ENCODE assay signal across 15 cellular contexts in the genomic region with DNA sequence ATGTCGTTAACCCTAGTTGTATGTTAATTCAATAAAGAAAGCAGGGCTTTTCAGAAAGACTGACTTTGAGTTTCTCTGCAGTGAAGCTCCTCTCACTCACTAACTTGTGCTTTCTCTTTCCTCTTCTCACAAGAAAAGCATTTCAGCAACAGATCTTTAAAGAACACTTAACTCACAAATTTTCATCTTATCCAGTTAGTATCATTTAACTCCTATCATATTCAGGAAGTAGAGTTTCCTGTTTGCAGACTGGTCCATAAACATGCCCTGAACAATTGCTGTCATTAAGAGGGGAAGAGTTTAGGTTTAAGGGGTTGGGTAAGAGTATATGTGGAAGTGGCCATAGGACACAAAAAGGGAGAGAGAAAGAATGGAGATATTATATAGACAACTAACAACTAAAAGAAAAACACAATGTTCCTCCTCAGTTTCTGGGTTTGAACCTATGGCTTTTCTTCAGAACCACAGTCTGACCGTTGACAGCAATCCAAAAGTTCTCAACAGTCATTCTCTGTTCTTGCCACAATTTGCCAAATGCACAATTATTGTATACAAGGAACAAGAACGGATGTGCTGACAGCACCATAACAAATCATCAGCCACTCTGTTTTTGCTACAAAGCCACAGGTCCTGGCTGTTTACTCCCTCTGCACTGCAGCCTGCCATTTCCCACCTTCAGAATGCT.
DNase-seq lines count a peak whose midpoint lies in the region; ATAC-seq and TF ChIP-seq lines count a peak whose summit lies in the region.
"Had no signal": no experiment of that assay in that cellular context is flagged by ENCODE, and none has a peak within 500 bp of the region (broad histone marks: within the 10 kb centered on the region; RNA-seq: fewer than 3 reads in every experiment).

No MANE protein-coding gene starts in this region.

- peak overlapping the region; percentile 36 to 84 for H4K8ac ChIP-seq in IMR-90 (ENCODE audit: low read depth in 2 of 2, low read length in 2 of 2)

- peak overlapping the region; percentile 84 for H2BK20ac ChIP-seq in IMR-90 (ENCODE audit: low read depth, low read length)

- H4K5ac ChIP-seq in IMR-90 (ENCODE audit: low read depth, low read length), result peak overlapping the region; percentile 76; the same call in 1 of the 2 replicates

- H3K4me2 ChIP-seq in IMR-90 (ENCODE audit: low read depth, low read length), result peak overlapping the region; percentile 1; the same call in 1 of the 2 replicates

- peak overlapping the region; percentile 89 for H2AK5ac ChIP-seq in IMR-90 (ENCODE audit: low read depth, low read length)

- H2AFZ ChIP-seq in IMR-90 (replicated peaks; ENCODE audit: low read length, poor library complexity), result no peak overlapping the region

- CTCF ChIA-PET in A673 (lab: Charles Lee) (interaction anchor here (0.6 kb wide), 1 partner anchor 31 kb away, joined by 6 read pairs; no protein-coding TSS in a partner anchor), IMR-90 (lab: Yijun Ruan, JAX) (interaction anchor here (0.8 to 3.2 kb wide), 5 partner anchors 20 to 114 kb away, joined by 3 to 39 read pairs (median 11); partner anchors contain the start of gene CHAC1)

- H2BK120ac ChIP-seq in IMR-90 (ENCODE audit: low read depth, low read length), result peak overlapping the region; percentile 88

- H2BK5ac ChIP-seq in IMR-90 (ENCODE audit: low read depth, low read length, poor library complexity, severe bottlenecking), result peak overlapping the region; percentile 77

- no peaks in the 10 kb centered on the region for H3K27me3 ChIP-seq in A673 (replicated peaks; ENCODE audit: insufficient read depth, low read depth, low read length, poor library complexity)
- H3K27me3 ChIP-seq in IMR-90 (ENCODE audit: control insufficient read depth, insufficient read depth, low read length), result no peaks in the 10 kb centered on the region

- dilution Hi-C loops in IMR-90 (cut with HindIII; ENCODE audit: low sequenced_read_pairs, unreplicated experiment), result no loop called here

- intact Hi-C loops in A673 (cut with micrococcal nuclease; ENCODE audit: unreplicated experiment) (loop anchor here (5.0 kb wide), 1 partner anchor 165 kb away; no protein-coding TSS in a partner anchor), IMR-90 (cut with micrococcal nuclease) (loop anchor here (5.0 kb wide), 1 partner anchor 65 kb away; the partner anchor contains the start of gene CHAC1)

- no TSS peak for BruUV-seq in A673 (replicated peaks; lab: Mats Ljungman, UMichigan)
- no TSS peak for BruUV-seq in IMR-90 (replicated peaks; lab: Mats Ljungman, UMichigan)

- peak overlapping the region; percentile 52 for H3K56ac ChIP-seq in IMR-90 (ENCODE audit: extremely low read depth, insufficient read depth, low read length)

- TF ChIP-seq CTCF in A673 (conservative IDR thresholded peaks at IDR 0.05; ENCODE audit: low read depth, low read length) (no peak), IMR-90 (conservative IDR thresholded peaks at IDR 0.05; ENCODE audit: low read depth, low read length) (no peak)

- peak overlapping the region; percentile 54; the same call in 1 of the 2 replicates for H3K18ac ChIP-seq in IMR-90 (ENCODE audit: low read depth, low read length)

- H3K27ac ChIP-seq in A673 (ENCODE audit: low read depth, low read length, poor library complexity, severe bottlenecking) (peak overlapping the region; percentile 48), IMR-90 (ENCODE audit: insufficient read depth, low read length) (peak overlapping the region; percentile 62), angular gyrus (ENCODE audit: low read depth, low read length) (peak overlapping the region; percentile 41)
- H3K27ac ChIP-seq: C4-2B had no signal

- peak overlapping the region; percentile 90 for H3K4ac ChIP-seq in IMR-90 (ENCODE audit: low read depth, low read length)

- no peak for TF ChIP-seq RAD21 in IMR-90 (IDR thresholded peaks at IDR 0.05; ENCODE audit: low read length)

- TF ChIP-seq POLR2A in IMR-90 (IDR thresholded peaks at IDR 0.05; ENCODE audit: low read depth, low read length), result no peak

- H3K9ac ChIP-seq in IMR-90 (ENCODE audit: low read depth, low read length), result peak overlapping the region; percentile 19; the same call in 1 of the 2 replicates

- peak; percentile 21 for ATAC-seq in IMR-90 (ENCODE audit: low read depth)
- ATAC-seq in GM21515 (IDR thresholded peaks at IDR 0.05; ENCODE audit: unreplicated experiment), result no peak
- no peak for ATAC-seq in GM18519 (IDR thresholded peaks at IDR 0.05; ENCODE audit: low FRiP score, unreplicated experiment)
- ATAC-seq: activated CD4-positive, alpha-beta T cell treated with anti-CD3 and anti-CD28 coated beads for 36 hours; stimulated activated naive CD8-positive, alpha-beta T cell treated with anti-CD3 and anti-CD28 coated beads, Interleukin-15, amount 100 ng/mL, for 72 hours had no signal

- peak overlapping the region; percentile 20; the same call in 2 of the 3 replicates for H2BK15ac ChIP-seq in IMR-90 (ENCODE audit: low read depth, low read length)

- H3K23ac ChIP-seq in IMR-90 (ENCODE audit: low read depth, low read length), result peak overlapping the region; percentile 79; the same call in 1 of the 2 replicates

- peak overlapping the region; percentile 46 for H2AK9ac ChIP-seq in IMR-90 (replicated peaks; ENCODE audit: low read depth, low read length, poor library complexity)

- peaks cover 6% of the 10 kb centered on the region for H3K9me1 ChIP-seq in IMR-90 (ENCODE audit: insufficient read depth, low read length)

- no peak overlapping the region for H3K4me3 ChIP-seq in A673 (ENCODE audit: low read depth, low read length, poor library complexity, severe bottlenecking)
- H3K4me3 ChIP-seq in IMR-90 (ENCODE audit: insufficient read depth, low read depth, low read length), result no peak overlapping the region
- H3K4me3 ChIP-seq: HAP-1 had no signal

- peak overlapping the region; percentile 83 for H3K14ac ChIP-seq in IMR-90 (replicated peaks; ENCODE audit: low read depth, low read length)

- WGBS in IMR-90 (ENCODE audit: extremely low coverage in 2 of 2, insufficient read length in 1 of 2), 2 experiments, result no CpG with 5 or more reads among the region's 3 CpGs

- no peaks in the 10 kb centered on the region for H3K9me3 ChIP-seq in A673 (ENCODE audit: low read depth, low read length, poor library complexity, severe bottlenecking)
- no peaks in the 10 kb centered on the region for H3K9me3 ChIP-seq in IMR-90 (ENCODE audit: control insufficient read depth, insufficient read depth, low read length)
- H3K9me3 ChIP-seq: HAP-1 had no signal

- peaks cover 27 to 67% of the 10 kb centered on the region in 2 experiments for H3K79me1 ChIP-seq in IMR-90 (ENCODE audit: low read depth in 1 of 2, low read length in 2 of 2)

- H3K4me1 ChIP-seq in A673 (ENCODE audit: insufficient read depth, low read length, poor library complexity, severe bottlenecking) (peaks cover 63% of the 10 kb centered on the region), IMR-90 (ENCODE audit: control insufficient read depth, insufficient read depth, low read length) (peaks cover 18% of the 10 kb centered on the region)
- H3K4me1 ChIP-seq: HAP-1 had no signal

- POLR2A ChIA-PET in A673 (lab: Charles Lee; ENCODE audit: low non-redundant PET) (no interaction called here), IMR-90 (lab: Charles Lee; ENCODE audit: unreplicated experiment) (interaction anchor here (0.6 to 1.7 kb wide), 6 partner anchors 23 to 252 kb away, joined by 3 to 7 read pairs (median 4); partner anchors contain the start of gene CHAC1)

- in situ Hi-C loops in IMR-90 (cut with MboI; ENCODE audit: low sequenced_read_pairs), result no loop called here

- peak overlapping the region; percentile 83 for H4K91ac ChIP-seq in IMR-90 (ENCODE audit: insufficient read depth, low read depth, low read length)

- H3K36me3 ChIP-seq in A673 (ENCODE audit: insufficient read depth, low read length, poor library complexity, severe bottlenecking) (peaks cover 30% of the 10 kb centered on the region), IMR-90 (ENCODE audit: control insufficient read depth, insufficient read depth, low read length) (peaks cover 9% of the 10 kb centered on the region; the same call in 1 of the 2 replicates)

- no peaks in the 10 kb centered on the region for H4K20me1 ChIP-seq in IMR-90 (ENCODE audit: insufficient read depth, low read length)

- DNase-seq in A673 (ENCODE audit: low spot score) (peak; percentile 75), IMR-90 (peak; percentile 17), lung microvascular endothelial cell (ENCODE audit: low read depth in 2 of 2) (peak; percentile 25 to 59), AG08395 (ENCODE audit: low spot score) (no peak), hepatic stellate cell (ENCODE audit: low spot score) (no peak)
- DNase-seq: activated CD4-positive, alpha-beta T cell treated with anti-CD3 and anti-CD28 coated beads for 36 hours; effector memory CD4-positive, alpha-beta T cell; Karpas-422; NCI-H345; stimulated activated naive CD8-positive, alpha-beta T cell treated with anti-CD3 and anti-CD28 coated beads, Interleukin-15, amount 100 ng/mL, for 72 hours had no signal

TF ChIP-seq in IMR-90, 13 proteins besides CTCF, POLR2A, EP300 and RAD21 (continues in another document):
- TF ChIP-seq, protein P1, sequence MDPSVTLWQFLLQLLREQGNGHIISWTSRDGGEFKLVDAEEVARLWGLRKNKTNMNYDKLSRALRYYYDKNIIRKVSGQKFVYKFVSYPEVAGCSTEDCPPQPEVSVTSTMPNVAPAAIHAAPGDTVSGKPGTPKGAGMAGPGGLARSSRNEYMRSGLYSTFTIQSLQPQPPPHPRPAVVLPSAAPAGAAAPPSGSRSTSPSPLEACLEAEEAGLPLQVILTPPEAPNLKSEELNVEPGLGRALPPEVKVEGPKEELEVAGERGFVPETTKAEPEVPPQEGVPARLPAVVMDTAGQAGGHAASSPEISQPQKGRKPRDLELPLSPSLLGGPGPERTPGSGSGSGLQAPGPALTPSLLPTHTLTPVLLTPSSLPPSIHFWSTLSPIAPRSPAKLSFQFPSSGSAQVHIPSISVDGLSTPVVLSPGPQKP (IDR thresholded peaks at IDR 0.05; ENCODE audit: borderline replicate concordance, low read depth, low read length), result no peak
- TF ChIP-seq NFE2L2 (IDR thresholded peaks at IDR 0.05; ENCODE audit: low read depth, low read length) (no peak), CEBPB (IDR thresholded peaks at IDR 0.05; ENCODE audit: low read depth, low read length) (no peak), MAFK (IDR thresholded peaks at IDR 0.05; ENCODE audit: low read depth, low read length) (no peak), RCOR1 (IDR thresholded peaks at IDR 0.05; ENCODE audit: insufficient replicate concordance, low read length) (no peak), MAZ (IDR thresholded peaks at IDR 0.05; ENCODE audit: borderline replicate concordance, low read depth, low read length) (no peak), CHD1 (IDR thresholded peaks at IDR 0.05; ENCODE audit: low read depth, low read length) (no peak), MXI1 (IDR thresholded peaks at IDR 0.05; ENCODE audit: borderline replicate concordance, low read depth, low read length) (no peak), FOS (IDR thresholded peaks at IDR 0.05; ENCODE audit: low read depth, low read length) (no peak)

Comparison
In these comparisons a context has a peak if more than half of its experiments do, and no peak if none do; other contexts are left out.
1. DNase-seq: peak in A673 (single experiment), IMR-90 (single experiment) and lung microvascular endothelial cell (2 of 2); none in AG08395 (single experiment) and hepatic stellate cell (single experiment).
2. Peak in every context shown above with its lines, with median percentiles within 50 percentile points of each other: H3K27ac ChIP-seq.